1 cellular context compared by ENCODE assay signal in genomic region chr3:141426404-141427034, GRCh38.
A peak's percentile ranks its signal among the peaks of the same experiment; 100 is the strongest.
TF ChIP-seq lines count a peak whose summit lies in the region.

No MANE protein-coding gene starts in this region.

TF ChIP-seq in K562, 482 proteins besides CTCF, POLR2A, EP300 and RAD21 (continued from another document):
- TF ChIP-seq ATF1 (CRISPR knock-in tag; IDR thresholded peaks at IDR 0.05) (no peak), ATF1 (tag; IDR thresholded peaks at IDR 0.05) (no peak), NFE2 (IDR thresholded peaks at IDR 0.05; ENCODE audit: low read depth) (no peak), ZNF644 (tag; IDR thresholded peaks at IDR 0.05; ENCODE audit: low read depth) (peak; percentile 71; the same call in 1 of the 2 replicates)
TF ChIP-seq in K562: peak in this region for 27.
